Comparison of ENCODE assay signal across 1 cellular context in the genomic region with DNA sequence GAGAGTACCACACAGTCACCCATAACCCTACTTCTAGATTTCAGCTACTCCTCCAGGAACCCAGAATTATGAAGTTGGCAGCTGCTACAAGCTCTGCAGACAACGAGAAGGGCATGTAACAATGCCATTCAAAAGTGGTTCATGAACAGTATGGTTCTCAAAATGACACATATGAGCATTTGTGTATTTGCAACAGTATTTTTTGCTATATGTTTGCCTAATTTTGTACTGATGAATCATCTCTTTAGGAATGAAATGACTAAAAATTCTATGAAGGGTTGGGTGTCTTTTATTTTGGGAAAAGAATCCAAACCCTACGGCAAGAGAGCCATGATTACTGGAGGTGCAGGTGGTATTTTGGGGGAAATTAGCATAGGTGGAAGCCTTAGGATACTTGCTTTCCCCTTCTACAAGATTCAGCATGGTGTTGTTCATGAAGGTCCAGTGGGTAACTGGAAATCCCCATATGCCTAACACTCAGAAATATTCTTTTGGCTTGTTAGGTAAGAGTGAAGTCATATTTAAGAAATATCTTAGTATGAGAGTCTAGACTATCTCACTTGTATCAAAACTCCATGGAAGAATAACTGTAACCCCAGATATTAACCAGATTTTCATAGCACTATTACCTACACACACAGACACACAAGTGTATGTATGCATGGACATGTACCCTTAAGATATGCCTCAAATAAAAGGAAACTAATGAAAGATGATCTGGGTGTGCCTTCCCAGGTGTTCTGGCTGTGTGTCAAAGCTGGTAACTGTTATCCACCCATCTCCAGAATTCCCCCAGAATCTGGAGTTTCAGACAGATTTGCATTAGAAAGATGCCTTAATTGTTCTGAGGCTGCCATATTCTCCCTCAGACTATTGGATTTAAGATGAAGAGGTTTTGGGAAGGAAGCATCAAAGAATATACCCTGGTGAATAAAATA.
TF ChIP-seq lines count a peak whose summit lies in the region.

No MANE protein-coding gene starts in this region.

TF ChIP-seq in HCT116, 20 proteins besides CTCF, POLR2A, EP300 and RAD21:
- TF ChIP-seq, protein P1, sequence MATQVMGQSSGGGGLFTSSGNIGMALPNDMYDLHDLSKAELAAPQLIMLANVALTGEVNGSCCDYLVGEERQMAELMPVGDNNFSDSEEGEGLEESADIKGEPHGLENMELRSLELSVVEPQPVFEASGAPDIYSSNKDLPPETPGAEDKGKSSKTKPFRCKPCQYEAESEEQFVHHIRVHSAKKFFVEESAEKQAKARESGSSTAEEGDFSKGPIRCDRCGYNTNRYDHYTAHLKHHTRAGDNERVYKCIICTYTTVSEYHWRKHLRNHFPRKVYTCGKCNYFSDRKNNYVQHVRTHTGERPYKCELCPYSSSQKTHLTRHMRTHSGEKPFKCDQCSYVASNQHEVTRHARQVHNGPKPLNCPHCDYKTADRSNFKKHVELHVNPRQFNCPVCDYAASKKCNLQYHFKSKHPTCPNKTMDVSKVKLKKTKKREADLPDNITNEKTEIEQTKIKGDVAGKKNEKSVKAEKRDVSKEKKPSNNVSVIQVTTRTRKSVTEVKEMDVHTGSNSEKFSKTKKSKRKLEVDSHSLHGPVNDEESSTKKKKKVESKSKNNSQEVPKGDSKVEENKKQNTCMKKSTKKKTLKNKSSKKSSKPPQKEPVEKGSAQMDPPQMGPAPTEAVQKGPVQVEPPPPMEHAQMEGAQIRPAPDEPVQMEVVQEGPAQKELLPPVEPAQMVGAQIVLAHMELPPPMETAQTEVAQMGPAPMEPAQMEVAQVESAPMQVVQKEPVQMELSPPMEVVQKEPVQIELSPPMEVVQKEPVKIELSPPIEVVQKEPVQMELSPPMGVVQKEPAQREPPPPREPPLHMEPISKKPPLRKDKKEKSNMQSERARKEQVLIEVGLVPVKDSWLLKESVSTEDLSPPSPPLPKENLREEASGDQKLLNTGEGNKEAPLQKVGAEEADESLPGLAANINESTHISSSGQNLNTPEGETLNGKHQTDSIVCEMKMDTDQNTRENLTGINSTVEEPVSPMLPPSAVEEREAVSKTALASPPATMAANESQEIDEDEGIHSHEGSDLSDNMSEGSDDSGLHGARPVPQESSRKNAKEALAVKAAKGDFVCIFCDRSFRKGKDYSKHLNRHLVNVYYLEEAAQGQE (IDR thresholded peaks at IDR 0.05; ENCODE audit: low read depth): no peak
- TF ChIP-seq YY1 (IDR thresholded peaks at IDR 0.05; ENCODE audit: extremely low read depth, insufficient replicate concordance, low read depth, low read length) (no peak), FOSL1 (IDR thresholded peaks at IDR 0.05; ENCODE audit: low read depth) (no peak), SRF (IDR thresholded peaks at IDR 0.05; ENCODE audit: low read depth) (no peak), SP1 (IDR thresholded peaks at IDR 0.05; ENCODE audit: low read depth) (no peak), ELF1 (IDR thresholded peaks at IDR 0.05; ENCODE audit: borderline replicate concordance, low read depth) (no peak), EZH2 (IDR thresholded peaks at IDR 0.05) (no peak), ZFX (IDR thresholded peaks at IDR 0.05) (no peak)
- TF ChIP-seq, protein P2, sequence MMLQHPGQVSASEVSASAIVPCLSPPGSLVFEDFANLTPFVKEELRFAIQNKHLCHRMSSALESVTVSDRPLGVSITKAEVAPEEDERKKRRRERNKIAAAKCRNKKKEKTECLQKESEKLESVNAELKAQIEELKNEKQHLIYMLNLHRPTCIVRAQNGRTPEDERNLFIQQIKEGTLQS (IDR thresholded peaks at IDR 0.05): no peak
